In the genomic region with DNA sequence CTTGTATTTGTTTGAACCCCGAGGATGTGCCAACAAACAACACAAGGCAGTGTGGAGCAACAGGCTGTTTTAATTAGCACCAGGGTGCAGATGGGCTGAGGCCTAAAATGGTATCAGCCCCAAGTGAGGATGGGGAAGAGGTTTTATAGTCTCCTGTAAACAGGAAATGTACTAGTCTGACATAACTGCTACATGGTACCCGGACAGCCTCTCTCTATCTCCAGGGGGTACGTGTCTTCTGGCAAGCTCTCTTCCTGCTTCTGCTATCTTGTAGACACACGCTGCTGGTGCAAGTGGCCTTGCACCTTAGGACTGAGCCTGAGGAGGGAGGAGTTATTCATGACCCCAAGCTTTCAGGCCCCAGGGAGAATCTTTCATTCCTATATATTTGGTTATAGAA, we compare ENCODE assay signal across 25 cellular contexts.
"Had no signal": no experiment of that assay in that cellular context is flagged by ENCODE, and none has a peak within 500 bp of the region (broad histone marks: within the 10 kb centered on the region; RNA-seq: fewer than 3 reads in every experiment).

No MANE protein-coding gene starts in this region.

- H3K4me3 ChIP-seq: coronary artery, esophagus muscularis mucosa, heart right ventricle, left lung, mucosa of descending colon, prostate gland, sigmoid colon, testis, tibial artery had no signal

- H3K27me3 ChIP-seq: esophagus muscularis mucosa, foreskin keratinocyte, heart right ventricle, left lung, neutrophil, sigmoid colon, testis, tibial artery had no signal

- H3K4me1 ChIP-seq: esophagus muscularis mucosa, foreskin keratinocyte, heart right ventricle, left lung, prostate gland, sigmoid colon, testis, tibial artery had no signal

- H3K9me3 ChIP-seq: neutrophil, prostate gland, testis, tibial artery had no signal

- H3K36me3 ChIP-seq: esophagus muscularis mucosa, heart right ventricle, left lung, neutrophil, prostate gland, sigmoid colon, tibial artery had no signal

- DNase-seq: dermis blood vessel endothelial cell; effector memory CD4-positive, alpha-beta T cell; foreskin keratinocyte; glutamatergic neuron; heart right ventricle; hippocampal formation; left cardiac atrium; left lung; mesenchymal stem cell; mucosa of descending colon; naive B cell; right cardiac atrium; sigmoid colon; stimulated activated CD4-positive, alpha-beta T cell treated with anti-CD3 and anti-CD28 coated beads, Interleukin-2, amount 100 ng/mL, for 24 hours; stimulated activated CD4-positive, alpha-beta T cell treated with anti-CD3 and anti-CD28 coated beads, Interleukin-4, amount 100 ng/mL, for 24 hours; stimulated activated naive CD8-positive, alpha-beta T cell treated with anti-CD3 and anti-CD28 coated beads, Interleukin-15, Interleukin-2, amounts not matched to agents 100 U/mL and 50 U/mL, for 24 hours; substantia nigra; testis; tibial artery had no signal

- H3K27ac ChIP-seq: coronary artery, esophagus muscularis mucosa, foreskin keratinocyte, heart right ventricle, left lung, neutrophil, prostate gland, sigmoid colon, testis, tibial artery had no signal

- ATAC-seq: foreskin keratinocyte; heart right ventricle; left cardiac atrium; left lung; mucosa of descending colon; natural killer cell treated with Interleukin-12 subunit alpha and Interleukin-12 subunit beta and Interleukin-15 and Interleukin-18, amount 100 ng/mL, for 72 hours; right cardiac atrium; stimulated activated effector memory CD8-positive, alpha-beta T cell treated with anti-CD3 and anti-CD28 coated beads, Interleukin-12 subunit alpha, Interleukin-12 subunit beta, amount 100 ng/mL, for 72 hours; stimulated activated naive CD8-positive, alpha-beta T cell treated with anti-CD3 and anti-CD28 coated beads, Interleukin-15, Interleukin-2, amounts not matched to agents 100 U/mL and 50 U/mL, for 24 hours had no signal
